ENCODE assay signal across 17 cellular contexts in genomic region chr1:46580140-46580903, GRCh38. TPM values are rescaled to one million over a fixed set of nuclear protein-coding genes. Genes with fewer than 3 reads are reported as not detected.
DNase-seq lines count a peak whose midpoint lies in the region; ATAC-seq and TF ChIP-seq lines count a peak whose summit lies in the region.
"Had no signal": no experiment of that assay in that cellular context is flagged by ENCODE, and none has a peak within 500 bp of the region (broad histone marks: within the 10 kb centered on the region; RNA-seq: fewer than 3 reads in every experiment).

No MANE protein-coding gene starts in this region.

- ATAC-seq in left ventricle myocardium superior = peak; percentile 32
- no peak for ATAC-seq in right cardiac atrium
- no peak for ATAC-seq in GM18870 (IDR thresholded peaks at IDR 0.05; ENCODE audit: unreplicated experiment)

- 91% methylated on average over 6 of the region's 6 CpGs for WGBS in right cardiac atrium

- no peaks in the 10 kb centered on the region for H3K9me3 ChIP-seq in right cardiac atrium (ENCODE audit: control insufficient read depth, low read length)
- H3K9me3 ChIP-seq in colonic mucosa = no peaks in the 10 kb centered on the region
- H3K9me3 ChIP-seq: BE2C, SJSA1 had no signal

- no peak for TF ChIP-seq CTCF in colonic mucosa (IDR thresholded peaks at IDR 0.05)

- intact Hi-C loops in left ventricle myocardium superior (cut with micrococcal nuclease) = no loop called here
- intact Hi-C loops in right cardiac atrium (cut with DNase I) = no loop called here
- intact Hi-C loops in dendritic cell treated with granulocyte-macrophage colony-stimulating factor and Interleukin-4, amounts not matched to agents 40 ng/mL and 50 ng/mL, for 4 days (cut with micrococcal nuclease) = loop anchor here (5.0 kb wide), 1 partner anchor 37 kb away; the partner anchor contains the start of gene MOB3C
- intact Hi-C loops in colonic mucosa (cut with DNase I) = no loop called here

- no peaks in the 10 kb centered on the region for H3K9me3 Mint-ChIP-seq in dendritic cell treated with granulocyte-macrophage colony-stimulating factor and Interleukin-4, amounts not matched to agents 40 ng/mL and 50 ng/mL, for 4 days

- DNase-seq in left ventricle myocardium superior (no peak), right cardiac atrium (no peak), SIG-M5 (lab: John Stamatoyannopoulos, UW) (peak; percentile 58), colonic mucosa (no peak), superior temporal gyrus (ENCODE audit: extremely low spot score) (no peak), ureter (ENCODE audit: low spot score) (no peak)
- DNase-seq: activated CD4-positive, CD25-positive, alpha-beta regulatory T cell treated with anti-CD3 and anti-CD28 coated beads, Interleukin-2, amount 50 U/mL, for 72 hours; activated naive CD4-positive, alpha-beta T cell treated with anti-CD3 and anti-CD28 coated beads, Interleukin-2, amount 50 U/mL, for 16 hours; BE2C; NCI-H2029 treated with DMSO at 0.1 percent for 48 hours; NCI-H82; stimulated activated CD4-positive, alpha-beta T cell treated with anti-CD3 and anti-CD28 coated beads, Interleukin-1b, Interleukin-23, amount 100 ng/mL, for 48 hours had no signal

- no peak overlapping the region for H3K9ac ChIP-seq in colonic mucosa (ENCODE audit: low read depth in 2 of 2, low read length in 2 of 2)

- H3K36me3 Mint-ChIP-seq in dendritic cell treated with granulocyte-macrophage colony-stimulating factor and Interleukin-4, amounts not matched to agents 40 ng/mL and 50 ng/mL, for 4 days (ENCODE audit: low read depth) = peaks cover 100% of the 10 kb centered on the region

- peaks cover 53% of the 10 kb centered on the region for H3K4me1 Mint-ChIP-seq in dendritic cell treated with granulocyte-macrophage colony-stimulating factor and Interleukin-4, amounts not matched to agents 40 ng/mL and 50 ng/mL, for 4 days (ENCODE audit: low read depth)

- peaks cover 6% of the 10 kb centered on the region for H3K36me3 ChIP-seq in colonic mucosa
- H3K36me3 ChIP-seq: BE2C had no signal

- H3K4me3 ChIP-seq in right cardiac atrium (ENCODE audit: low read length) = no peak overlapping the region
- no peak overlapping the region for H3K4me3 ChIP-seq in colonic mucosa
- H3K4me3 ChIP-seq: coronary artery, SJSA1 had no signal

- peak overlapping the region; percentile 24 for H3K4me3 Mint-ChIP-seq in dendritic cell treated with granulocyte-macrophage colony-stimulating factor and Interleukin-4, amounts not matched to agents 40 ng/mL and 50 ng/mL, for 4 days

- H3K27ac ChIP-seq in right cardiac atrium (ENCODE audit: low read length) (no peak overlapping the region), colonic mucosa (no peak overlapping the region)
- H3K27ac ChIP-seq: SJSA1 had no signal

- no peaks in the 10 kb centered on the region for H3K27me3 ChIP-seq in right cardiac atrium (ENCODE audit: control insufficient read depth, insufficient read depth)
- no peaks in the 10 kb centered on the region for H3K27me3 ChIP-seq in colonic mucosa
- H3K27me3 ChIP-seq: BE2C, SJSA1 had no signal

- no peaks in the 10 kb centered on the region for H3K27me3 Mint-ChIP-seq in dendritic cell treated with granulocyte-macrophage colony-stimulating factor and Interleukin-4, amounts not matched to agents 40 ng/mL and 50 ng/mL, for 4 days
- H3K27me3 Mint-ChIP-seq: progenitor cell of endocrine pancreas had no signal

- peak overlapping the region; percentile 83 for H3K27ac Mint-ChIP-seq in dendritic cell treated with granulocyte-macrophage colony-stimulating factor and Interleukin-4, amounts not matched to agents 40 ng/mL and 50 ng/mL, for 4 days
- H3K27ac Mint-ChIP-seq: progenitor cell of endocrine pancreas had no signal

- H3K4me1 ChIP-seq in right cardiac atrium (ENCODE audit: control insufficient read depth, insufficient read depth, low read length) (no peaks in the 10 kb centered on the region), colonic mucosa (no peaks in the 10 kb centered on the region)
- H3K4me1 ChIP-seq: BE2C, SJSA1 had no signal

RNA-seq across cellular contexts. Expression of gene MKNK1, which starts 23.7 kb away (rescaled TPM):
- total RNA-seq in left ventricle myocardium superior (42.5 TPM), right cardiac atrium (10 to 100 TPM; 40.2 to 46.9 (median 43.4) TPM), colonic mucosa (10 to 100 TPM; 27.0 to 36.8 TPM), ureter (66.9 TPM)
- 27.8 TPM for polyA plus RNA-seq in right cardiac atrium

RNA-seq across cellular contexts. Expression of gene KNCN, which starts 28.9 kb away (rescaled TPM):
- total RNA-seq in left ventricle myocardium superior (not detected), right cardiac atrium (not detected), colonic mucosa (not detected), ureter (not detected)
- polyA plus RNA-seq in right cardiac atrium = not detected
- total RNA-seq: progenitor cell of endocrine pancreas, SJSA1 had no signal

RNA-seq across cellular contexts. Expression of gene MOB3C, which starts 36.3 kb away (rescaled TPM):
- total RNA-seq in left ventricle myocardium superior (11.2 TPM), right cardiac atrium (10 to 100 TPM; 14.1 to 20.9 (median 16.5) TPM), colonic mucosa (10 to 100 TPM; 11.8 to 16.3 TPM), ureter (27.9 TPM)
- polyA plus RNA-seq in right cardiac atrium = 10.3 TPM
